In genomic region chr9:122264360-122265264, GRCh38 we compare ENCODE assay signal across 1 cellular context.
TF ChIP-seq lines count a peak whose summit lies in the region.

A gene with protein sequence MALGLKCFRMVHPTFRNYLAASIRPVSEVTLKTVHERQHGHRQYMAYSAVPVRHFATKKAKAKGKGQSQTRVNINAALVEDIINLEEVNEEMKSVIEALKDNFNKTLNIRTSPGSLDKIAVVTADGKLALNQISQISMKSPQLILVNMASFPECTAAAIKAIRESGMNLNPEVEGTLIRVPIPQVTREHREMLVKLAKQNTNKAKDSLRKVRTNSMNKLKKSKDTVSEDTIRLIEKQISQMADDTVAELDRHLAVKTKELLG (plus strand): TSS chr9:122264882. CDS start chr9:122270892, 6,010 bp downstream.
A gene with protein sequence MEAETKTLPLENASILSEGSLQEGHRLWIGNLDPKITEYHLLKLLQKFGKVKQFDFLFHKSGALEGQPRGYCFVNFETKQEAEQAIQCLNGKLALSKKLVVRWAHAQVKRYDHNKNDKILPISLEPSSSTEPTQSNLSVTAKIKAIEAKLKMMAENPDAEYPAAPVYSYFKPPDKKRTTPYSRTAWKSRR (minus strand): TSS chr9:122264840. CDS start chr9:122261492, 3,348 bp downstream.

TF ChIP-seq in K562, 482 proteins besides CTCF, POLR2A, EP300 and RAD21 (continued from another document and continues in another):
- TF ChIP-seq CEBPG (CRISPR knock-in tag; IDR thresholded peaks at IDR 0.05) (0 out of 2 replicates have a peak, but pooled peaks have one; percentile 1), CEBPG (tag; conservative IDR thresholded peaks at IDR 0.05 in 1 of 2, IDR thresholded peaks at IDR 0.05 in 1 of 2) (no peak), KDM5B (IDR thresholded peaks at IDR 0.05; ENCODE audit: insufficient replicate concordance, low read depth, low read length) (peak; percentile 66), GATAD2A (IDR thresholded peaks at IDR 0.05) (no peak), RUNX1 (IDR thresholded peaks at IDR 0.05; ENCODE audit: low read depth) (peak; percentile 55; the same call in 1 of the 2 replicates), JUNB (CRISPR knock-in tag; conservative IDR thresholded peaks at IDR 0.05) (no peak), THRB (CRISPR knock-in tag; conservative IDR thresholded peaks at IDR 0.05) (no peak), ZHX1 (conservative IDR thresholded peaks at IDR 0.05; ENCODE audit: low read length) (no peak), FOXM1 (IDR thresholded peaks at IDR 0.05; ENCODE audit: low read depth) (no peak), FOXM1 (CRISPR knock-in tag; IDR thresholded peaks at IDR 0.05; ENCODE audit: low read depth) (peak; percentile 97), RFX1 (IDR thresholded peaks at IDR 0.05) (peak; percentile 74), HLTF (IDR thresholded peaks at IDR 0.05) (peak; percentile 39; the same call in 1 of the 2 replicates), IFI16 (CRISPR knock-in tag; IDR thresholded peaks at IDR 0.05) (no peak), MAFG (tag; conservative IDR thresholded peaks at IDR 0.05) (no peak), ZC3H8 (IDR thresholded peaks at IDR 0.05) (no peak), ZNF75A (CRISPR knock-in tag; IDR thresholded peaks at IDR 0.05) (no peak), POLR3A (IDR thresholded peaks at IDR 0.05; ENCODE audit: borderline replicate concordance, extremely low read depth, insufficient read depth, insufficient read length) (no peak), THRA (IDR thresholded peaks at IDR 0.05) (no peak), IRF2 (CRISPR knock-in tag; IDR thresholded peaks at IDR 0.05) (no peak), ZNF140 (CRISPR knock-in tag; IDR thresholded peaks at IDR 0.05) (no peak), BCL6 (CRISPR knock-in tag; IDR thresholded peaks at IDR 0.05) (no peak), SMAD3 (CRISPR knock-in tag; conservative IDR thresholded peaks at IDR 0.05) (no peak), NFIX (CRISPR knock-in tag; IDR thresholded peaks at IDR 0.05; ENCODE audit: low read depth) (no peak), MITF (IDR thresholded peaks at IDR 0.05) (no peak), ZKSCAN8 (CRISPR knock-in tag; IDR thresholded peaks at IDR 0.05) (no peak), ARID1B (IDR thresholded peaks at IDR 0.05) (no peak), SOX6 (IDR thresholded peaks at IDR 0.05) (no peak; the same call in 1 of the 2 replicates), DIDO1 (tag; IDR thresholded peaks at IDR 0.05; ENCODE audit: low read depth) (peak; percentile 63; the same call in 1 of the 2 replicates), SAP30 (IDR thresholded peaks at IDR 0.05; ENCODE audit: borderline replicate concordance, insufficient read depth, low read depth, low read length, poor library complexity, severe bottlenecking) (peak; percentile 76), STAT5A (IDR thresholded peaks at IDR 0.05; ENCODE audit: borderline replicate concordance, low read length) (no peak; the same call in 1 of the 2 replicates), L3MBTL2 (IDR thresholded peaks at IDR 0.05) (peak; percentile 94), BCLAF1 (IDR thresholded peaks at IDR 0.05; ENCODE audit: borderline replicate concordance in 1 of 2, control insufficient read depth in 1 of 2, low read depth in 2 of 2, low read length in 1 of 2) (0 out of 4 replicates have a peak, but pooled peaks of 1 of the 2 experiments have one; percentile 43), ZNF766 (CRISPR knock-in tag; conservative IDR thresholded peaks at IDR 0.05) (peak; percentile 76; the same call in 1 of the 2 replicates), DPF2 (IDR thresholded peaks at IDR 0.05) (no peak), TCF7 (IDR thresholded peaks at IDR 0.05; ENCODE audit: borderline replicate concordance) (no peak), XRCC3 (IDR thresholded peaks at IDR 0.05) (no peak), KLF16 (IDR thresholded peaks at IDR 0.05) (no peak), TAL1 (IDR thresholded peaks at IDR 0.05) (no peak; the same call in 1 of the 2 replicates), ZNF778 (CRISPR knock-in tag; IDR thresholded peaks at IDR 0.05) (no peak), MTF1 (CRISPR knock-in tag; IDR thresholded peaks at IDR 0.05; ENCODE audit: borderline replicate concordance) (no peak), POLR2B (IDR thresholded peaks at IDR 0.05; ENCODE audit: low read depth, partially characterized antibody) (peak; percentile 69), HNRNPH1 (optimal IDR thresholded peaks at IDR 0.05; ENCODE audit: low read depth, low read length) (no peak), ZNF583 (CRISPR knock-in tag; IDR thresholded peaks at IDR 0.05) (no peak), MXI1 (IDR thresholded peaks at IDR 0.05; ENCODE audit: low read depth, low read length) (peak; percentile 66), RBM17 (IDR thresholded peaks at IDR 0.05; ENCODE audit: borderline replicate concordance, low read depth, low read length) (no peak), NELFE (IDR thresholded peaks at IDR 0.05; ENCODE audit: insufficient read depth, insufficient read length) (no peak)
- TF ChIP-seq, protein P1, sequence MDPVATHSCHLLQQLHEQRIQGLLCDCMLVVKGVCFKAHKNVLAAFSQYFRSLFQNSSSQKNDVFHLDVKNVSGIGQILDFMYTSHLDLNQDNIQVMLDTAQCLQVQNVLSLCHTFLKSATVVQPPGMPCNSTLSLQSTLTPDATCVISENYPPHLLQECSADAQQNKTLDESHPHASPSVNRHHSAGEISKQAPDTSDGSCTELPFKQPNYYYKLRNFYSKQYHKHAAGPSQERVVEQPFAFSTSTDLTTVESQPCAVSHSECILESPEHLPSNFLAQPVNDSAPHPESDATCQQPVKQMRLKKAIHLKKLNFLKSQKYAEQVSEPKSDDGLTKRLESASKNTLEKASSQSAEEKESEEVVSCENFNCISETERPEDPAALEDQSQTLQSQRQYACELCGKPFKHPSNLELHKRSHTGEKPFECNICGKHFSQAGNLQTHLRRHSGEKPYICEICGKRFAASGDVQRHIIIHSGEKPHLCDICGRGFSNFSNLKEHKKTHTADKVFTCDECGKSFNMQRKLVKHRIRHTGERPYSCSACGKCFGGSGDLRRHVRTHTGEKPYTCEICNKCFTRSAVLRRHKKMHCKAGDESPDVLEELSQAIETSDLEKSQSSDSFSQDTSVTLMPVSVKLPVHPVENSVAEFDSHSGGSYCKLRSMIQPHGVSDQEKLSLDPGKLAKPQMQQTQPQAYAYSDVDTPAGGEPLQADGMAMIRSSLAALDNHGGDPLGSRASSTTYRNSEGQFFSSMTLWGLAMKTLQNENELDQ (CRISPR knock-in tag; IDR thresholded peaks at IDR 0.05; ENCODE audit: borderline replicate concordance), result no peak
- TF ChIP-seq, protein P2, sequence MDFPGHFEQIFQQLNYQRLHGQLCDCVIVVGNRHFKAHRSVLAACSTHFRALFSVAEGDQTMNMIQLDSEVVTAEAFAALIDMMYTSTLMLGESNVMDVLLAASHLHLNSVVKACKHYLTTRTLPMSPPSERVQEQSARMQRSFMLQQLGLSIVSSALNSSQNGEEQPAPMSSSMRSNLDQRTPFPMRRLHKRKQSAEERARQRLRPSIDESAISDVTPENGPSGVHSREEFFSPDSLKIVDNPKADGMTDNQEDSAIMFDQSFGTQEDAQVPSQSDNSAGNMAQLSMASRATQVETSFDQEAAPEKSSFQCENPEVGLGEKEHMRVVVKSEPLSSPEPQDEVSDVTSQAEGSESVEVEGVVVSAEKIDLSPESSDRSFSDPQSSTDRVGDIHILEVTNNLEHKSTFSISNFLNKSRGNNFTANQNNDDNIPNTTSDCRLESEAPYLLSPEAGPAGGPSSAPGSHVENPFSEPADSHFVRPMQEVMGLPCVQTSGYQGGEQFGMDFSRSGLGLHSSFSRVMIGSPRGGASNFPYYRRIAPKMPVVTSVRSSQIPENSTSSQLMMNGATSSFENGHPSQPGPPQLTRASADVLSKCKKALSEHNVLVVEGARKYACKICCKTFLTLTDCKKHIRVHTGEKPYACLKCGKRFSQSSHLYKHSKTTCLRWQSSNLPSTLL (IDR thresholded peaks at IDR 0.05), result no peak
- TF ChIP-seq, protein P3, sequence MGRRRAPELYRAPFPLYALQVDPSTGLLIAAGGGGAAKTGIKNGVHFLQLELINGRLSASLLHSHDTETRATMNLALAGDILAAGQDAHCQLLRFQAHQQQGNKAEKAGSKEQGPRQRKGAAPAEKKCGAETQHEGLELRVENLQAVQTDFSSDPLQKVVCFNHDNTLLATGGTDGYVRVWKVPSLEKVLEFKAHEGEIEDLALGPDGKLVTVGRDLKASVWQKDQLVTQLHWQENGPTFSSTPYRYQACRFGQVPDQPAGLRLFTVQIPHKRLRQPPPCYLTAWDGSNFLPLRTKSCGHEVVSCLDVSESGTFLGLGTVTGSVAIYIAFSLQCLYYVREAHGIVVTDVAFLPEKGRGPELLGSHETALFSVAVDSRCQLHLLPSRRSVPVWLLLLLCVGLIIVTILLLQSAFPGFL (CRISPR knock-in tag; IDR thresholded peaks at IDR 0.05), result no peak
- TF ChIP-seq, protein P4, sequence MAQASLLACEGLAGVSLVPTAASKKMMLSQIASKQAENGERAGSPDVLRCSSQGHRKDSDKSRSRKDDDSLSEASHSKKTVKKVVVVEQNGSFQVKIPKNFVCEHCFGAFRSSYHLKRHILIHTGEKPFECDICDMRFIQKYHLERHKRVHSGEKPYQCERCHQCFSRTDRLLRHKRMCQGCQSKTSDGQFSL (CRISPR knock-in tag; IDR thresholded peaks at IDR 0.05), result no peak
- TF ChIP-seq, protein P4 (tag; IDR thresholded peaks at IDR 0.05), result no peak
